In the genomic region with DNA sequence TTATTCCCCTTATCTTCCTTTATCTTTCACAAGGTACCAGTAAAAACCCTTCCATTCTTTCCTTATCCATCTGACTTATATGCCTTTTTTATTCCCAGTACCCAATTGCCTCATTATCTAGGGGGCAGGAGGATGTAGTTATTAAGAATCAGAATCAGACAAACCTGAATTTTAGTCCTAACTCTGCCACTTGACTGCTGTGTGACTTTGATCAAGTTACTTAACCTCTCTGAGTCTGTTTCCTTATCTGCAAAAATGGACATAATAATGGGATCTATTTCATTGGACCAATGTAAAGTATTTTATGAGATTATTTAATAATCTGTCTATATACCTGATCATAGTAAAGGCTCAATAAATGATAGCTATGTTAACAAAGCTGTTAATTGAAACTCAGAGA, we compare ENCODE assay signal across 1 cellular context.
TF ChIP-seq lines count a peak whose summit lies in the region.

No MANE protein-coding gene starts in this region.

TF ChIP-seq in K562, 482 proteins besides CTCF, POLR2A, EP300 and RAD21 (continued from another document):
- TF ChIP-seq NCOR1 (IDR thresholded peaks at IDR 0.05) = no peak
- TF ChIP-seq ZFP36 (IDR thresholded peaks at IDR 0.05; ENCODE audit: low read depth, low read length, partially characterized antibody) = peak; percentile 48
